Comparison of ENCODE assay signal across 32 cellular contexts in genomic region chr10:62177111-62177510, GRCh38.
"Had no signal": no experiment of that assay in that cellular context is flagged by ENCODE, and none has a peak within 500 bp of the region (broad histone marks: within the 10 kb centered on the region; RNA-seq: fewer than 3 reads in every experiment).

No MANE protein-coding gene starts in this region.

- H3K4me3 Mint-ChIP-seq: activated naive CD8-positive, alpha-beta T cell; activated T-cell treated with anti-CD3 and anti-CD28 coated beads, Interleukin-2, amount 50 U/mL, for 4 hours; central memory CD8-positive, alpha-beta T cell; neural crest cell; stimulated activated effector memory CD8-positive, alpha-beta T cell treated with anti-CD3 and anti-CD28 coated beads, Interleukin-12 subunit alpha, Interleukin-12 subunit beta, amount 100 ng/mL, for 72 hours had no signal

- H3K27me3 Mint-ChIP-seq: activated naive CD8-positive, alpha-beta T cell; central memory CD8-positive, alpha-beta T cell had no signal

- H3K36me3 Mint-ChIP-seq: stimulated activated effector memory CD8-positive, alpha-beta T cell treated with anti-CD3 and anti-CD28 coated beads, Interleukin-12 subunit alpha, Interleukin-12 subunit beta, amount 100 ng/mL, for 72 hours had no signal

- H3K27ac Mint-ChIP-seq: activated naive CD8-positive, alpha-beta T cell; activated T-helper 2 cell treated with anti-CD3 and anti-CD28 coated beads, Interferon-gamma antibody, Interleukin-2, Interleukin-4, amounts not matched to agents 10 μg/mL and 5 μg/mL and 100 μg/mL, durations not matched to agents 14 hours and 24 hours and 36 hours; stimulated activated effector memory CD8-positive, alpha-beta T cell treated with anti-CD3 and anti-CD28 coated beads, Interleukin-12 subunit alpha, Interleukin-12 subunit beta, amount 100 ng/mL, for 72 hours had no signal

- FAIRE-seq: bronchial epithelial cell, endometrium, keratinocyte, pancreas, TTC549 had no signal

- ATAC-seq: activated T-cell treated with anti-CD3 and anti-CD28 coated beads, Interleukin-2, amount 50 U/mL, for 4 hours; gastrocnemius medialis; left colon; pancreas; psoas muscle; stimulated activated effector memory CD8-positive, alpha-beta T cell treated with anti-CD3 and anti-CD28 coated beads, Interleukin-12 subunit alpha, Interleukin-12 subunit beta, amount 100 ng/mL, for 72 hours; upper lobe of right lung had no signal

- DNase-seq: activated CD4-positive, alpha-beta T cell treated with anti-CD3 and anti-CD28 coated beads for 4 hours; activated CD4-positive, alpha-beta T cell treated with anti-CD3 and anti-CD28 coated beads, Interleukin-2, amount 50 U/mL, for 4 hours; activated CD8-positive, alpha-beta memory T cell treated with anti-CD3 and anti-CD28 coated beads, Interleukin-2, amount 50 U/mL, for 48 hours; activated T-cell treated with anti-CD3 and anti-CD28 coated beads, Interleukin-2, amount 50 U/mL, for 4 hours; amygdala; colonic mucosa; effector CD8-positive, alpha-beta T cell; esophagus squamous epithelium; gastrocnemius medialis; glutamatergic neuron; left colon; mammary epithelial cell; nucleus accumbens; pancreas; psoas muscle; sigmoid colon; small intestine; stimulated activated CD4-positive, alpha-beta T cell treated with anti-CD3 and anti-CD28 coated beads, Interleukin-4, amount 100 ng/mL, for 24 hours; stomach; T-helper 1 cell; T-helper 9 cell; tibial artery; upper lobe of right lung had no signal
